In genomic region chr20:51768759-51769517, GRCh38 we compare ENCODE assay signal across 1 cellular context.
TF ChIP-seq lines count a peak whose summit lies in the region.

No MANE protein-coding gene starts in this region.

TF ChIP-seq in HepG2, 621 proteins besides CTCF, POLR2A, EP300 and RAD21 (continued from another document):
- peak; percentile 23 to 57; a peak in 3 of 4 replicates for TF ChIP-seq HMGXB4 (CRISPR knock-in tag; IDR thresholded peaks at IDR 0.05; ENCODE audit: borderline replicate concordance in 1 of 2, low read depth in 1 of 2)
- TF ChIP-seq ZNF550 (CRISPR knock-in tag; IDR thresholded peaks at IDR 0.05; ENCODE audit: borderline replicate concordance): peak; percentile 75; the same call in 1 of the 2 replicates
- TF ChIP-seq ZZZ3 (CRISPR knock-in tag; IDR thresholded peaks at IDR 0.05; ENCODE audit: borderline replicate concordance): peak; percentile 86; the same call in 1 of the 2 replicates
- no peak for TF ChIP-seq SRSF1 (optimal IDR thresholded peaks at IDR 0.05; ENCODE audit: low read depth, low read length)
- TF ChIP-seq ZFP91 (CRISPR knock-in tag; IDR thresholded peaks at IDR 0.05; ENCODE audit: borderline replicate concordance): 0 out of 2 replicates have a peak, but pooled peaks have one; percentile 42
- 0 out of 2 replicates have a peak, but pooled peaks have one; percentile 1 for TF ChIP-seq NONO (IDR thresholded peaks at IDR 0.05)
- TF ChIP-seq NONO (CRISPR knock-in tag; conservative IDR thresholded peaks at IDR 0.05): peak; percentile 28; the same call in 1 of the 2 replicates
- peak; percentile 70; the same call in 1 of the 2 replicates for TF ChIP-seq AKAP8 (CRISPR knock-in tag; IDR thresholded peaks at IDR 0.05)
- TF ChIP-seq JDP2 (CRISPR knock-in tag; IDR thresholded peaks at IDR 0.05; ENCODE audit: borderline replicate concordance): no peak
- TF ChIP-seq EEA1 (CRISPR knock-in tag; IDR thresholded peaks at IDR 0.05; ENCODE audit: borderline replicate concordance): peak; percentile 83; the same call in 1 of the 2 replicates
- 0 out of 2 replicates have a peak, but pooled peaks have one; percentile 8 for TF ChIP-seq NFKB2 (CRISPR knock-in tag; IDR thresholded peaks at IDR 0.05; ENCODE audit: borderline replicate concordance)
- peak; percentile 14; the same call in 1 of the 2 replicates for TF ChIP-seq ZNF777 (CRISPR knock-in tag; IDR thresholded peaks at IDR 0.05)
- TF ChIP-seq ZNF891 (CRISPR knock-in tag; IDR thresholded peaks at IDR 0.05): peak; percentile 48; the same call in 1 of the 2 replicates
- peak; percentile 42; the same call in 1 of the 2 replicates for TF ChIP-seq UBTF (CRISPR knock-in tag; IDR thresholded peaks at IDR 0.05)
- peak; percentile 87; the same call in 1 of the 2 replicates for TF ChIP-seq HOXA9 (CRISPR knock-in tag; IDR thresholded peaks at IDR 0.05; ENCODE audit: borderline replicate concordance)
- no peak for TF ChIP-seq TGIF2 (CRISPR knock-in tag; IDR thresholded peaks at IDR 0.05)
- no peak for TF ChIP-seq NCOR1 (IDR thresholded peaks at IDR 0.05; ENCODE audit: borderline replicate concordance, low read length)
- TF ChIP-seq ZNF850 (CRISPR knock-in tag; conservative IDR thresholded peaks at IDR 0.05): no peak
- no peak for TF ChIP-seq ZNF569 (CRISPR knock-in tag; IDR thresholded peaks at IDR 0.05; ENCODE audit: borderline replicate concordance)
- 0 out of 2 replicates have a peak, but pooled peaks have one; percentile 12 for TF ChIP-seq RARA (CRISPR knock-in tag; IDR thresholded peaks at IDR 0.05)
- TF ChIP-seq EED (CRISPR knock-in tag; IDR thresholded peaks at IDR 0.05): 0 out of 2 replicates have a peak, but pooled peaks have one; percentile 62
- no peak for TF ChIP-seq ZUFSP (CRISPR knock-in tag; IDR thresholded peaks at IDR 0.05; ENCODE audit: borderline replicate concordance)
- no peak for TF ChIP-seq SETDB1 (CRISPR knock-in tag; IDR thresholded peaks at IDR 0.05; ENCODE audit: borderline replicate concordance)
- 0 out of 4 replicates have a peak, but pooled peaks of 1 of the 2 experiments have one; percentile 39 for TF ChIP-seq KLF16 (CRISPR knock-in tag; IDR thresholded peaks at IDR 0.05)
- 0 out of 2 replicates have a peak, but pooled peaks have one; percentile 60 for TF ChIP-seq ZNF780A (CRISPR knock-in tag; IDR thresholded peaks at IDR 0.05)
- no peak for TF ChIP-seq ZFP37 (CRISPR knock-in tag; IDR thresholded peaks at IDR 0.05; ENCODE audit: borderline replicate concordance)
- 0 out of 2 replicates have a peak, but pooled peaks have one; percentile 17 for TF ChIP-seq ERF (CRISPR knock-in tag; IDR thresholded peaks at IDR 0.05)
- TF ChIP-seq ZNF235 (CRISPR knock-in tag; IDR thresholded peaks at IDR 0.05; ENCODE audit: borderline replicate concordance): no peak
- TF ChIP-seq PAX8 (CRISPR knock-in tag; IDR thresholded peaks at IDR 0.05; ENCODE audit: borderline replicate concordance): 0 out of 2 replicates have a peak, but pooled peaks have one; percentile 15
- peak; percentile 83 for TF ChIP-seq ZBTB40 (IDR thresholded peaks at IDR 0.05)
- peak; percentile 98 for TF ChIP-seq ZBTB40 (CRISPR knock-in tag; IDR thresholded peaks at IDR 0.05)
- TF ChIP-seq CEBPG (CRISPR knock-in tag; IDR thresholded peaks at IDR 0.05): 0 out of 2 replicates have a peak, but pooled peaks have one; percentile 13
- peak; percentile 10 for TF ChIP-seq ZNF282 (IDR thresholded peaks at IDR 0.05; ENCODE audit: partially characterized antibody)
TF ChIP-seq in HepG2: peak in this region for 73.
